In the genomic region with DNA sequence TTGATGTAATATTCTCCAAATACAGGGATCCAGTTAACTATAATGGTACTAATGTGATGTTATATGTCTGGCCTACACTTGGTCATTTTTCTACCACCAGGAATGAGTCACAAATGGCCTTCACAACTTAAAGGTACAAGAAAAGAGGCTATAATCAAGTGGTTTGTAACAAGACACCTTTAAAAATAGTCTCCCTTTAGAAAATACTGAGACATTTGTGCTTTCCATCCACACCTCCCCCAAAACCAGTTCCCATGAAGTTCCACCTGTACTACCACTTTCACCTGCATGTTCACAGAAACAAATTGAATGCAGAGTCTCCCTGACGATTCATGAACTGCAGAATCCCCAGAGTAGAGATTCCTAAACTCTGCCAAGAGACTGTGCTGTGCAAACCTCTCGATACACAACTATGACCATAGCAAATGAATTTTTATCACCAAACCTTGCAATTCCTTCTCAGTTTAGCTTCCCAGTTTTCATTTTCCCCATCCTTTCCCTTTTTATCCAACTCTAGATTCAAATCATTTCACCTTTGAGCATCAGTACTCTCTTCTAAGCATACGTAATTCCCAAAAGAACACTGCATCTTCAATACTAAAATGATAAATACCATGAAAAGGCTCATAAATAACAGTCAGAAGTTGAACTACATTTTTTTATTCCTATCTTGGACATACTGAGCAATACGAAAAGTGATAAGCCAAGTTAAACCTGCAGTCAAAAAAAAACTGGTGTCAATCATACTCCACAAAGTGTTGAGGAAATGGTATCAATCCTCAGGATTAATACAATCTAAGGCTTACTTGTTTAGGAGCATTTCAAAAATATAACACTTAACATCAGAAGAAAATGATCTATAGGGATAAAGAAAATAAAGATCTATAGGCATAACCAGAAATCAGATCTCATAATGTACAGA, we compare ENCODE assay signal across 8 cellular contexts. TPM values are rescaled to one million over a fixed set of nuclear protein-coding genes. Genes with fewer than 3 reads are reported as not detected.
DNase-seq lines count a peak whose midpoint lies in the region; ATAC-seq and TF ChIP-seq lines count a peak whose summit lies in the region.

No MANE protein-coding gene starts in this region.

- in situ Hi-C loops in transverse colon (cut with MboI; ENCODE audit: low pct_ligation_motif_present in 1 of 4, low pct_unique_long_range_greater_than_20kb in 1 of 4, low sequenced_read_pairs in 3 of 4): loop anchor here (10.0 to 25.0 kb wide), 6 partner anchors 325 to 755 kb away; no protein-coding TSS in a partner anchor

- no peak for TF ChIP-seq CTCF in transverse colon (IDR thresholded peaks at IDR 0.05)

- peaks cover 42% of the 10 kb centered on the region for H3K4me1 Mint-ChIP-seq in activated naive CD4-positive, alpha-beta T cell treated with anti-CD3 and anti-CD28 coated beads, Interleukin-2, amount 10 ng/mL, durations not matched to agents 7 days and 5 days
- peaks cover 62% of the 10 kb centered on the region for H3K4me1 Mint-ChIP-seq in activated T-helper 2 cell treated with anti-CD3 and anti-CD28 coated beads, Interferon-gamma antibody, Interleukin-2, Interleukin-4, amounts not matched to agents 10 μg/mL and 5 μg/mL and 100 μg/mL, durations not matched to agents 14 hours and 24 hours and 36 hours (ENCODE audit: low read depth)

- CTCF ChIA-PET in activated naive CD4-positive, alpha-beta T cell treated with anti-CD3 and anti-CD28 coated beads, Interleukin-2, amount 10 ng/mL, durations not matched to agents 7 days and 5 days (lab: Charles Lee): no interaction called here

- WGBS in transverse colon (ENCODE audit: low coverage in 1 of 2), 2 donors: 12 to 15% methylated on average over 4 of the region's 4 CpGs

- no peak for DNase-seq in activated naive CD4-positive, alpha-beta T cell treated with anti-CD3 and anti-CD28 coated beads, Interleukin-2, amount 10 ng/mL, durations not matched to agents 7 days and 5 days
- no peak for DNase-seq in activated naive CD4-positive, alpha-beta T cell treated with Interleukin-2 at 50 U/mL for 16 hours
- DNase-seq in activated T-helper 2 cell treated with anti-CD3 and anti-CD28 coated beads, Interferon-gamma antibody, Interleukin-2, Interleukin-4, amounts not matched to agents 10 μg/mL and 5 μg/mL and 100 μg/mL, durations not matched to agents 14 hours and 24 hours and 36 hours (ENCODE audit: low spot score): no peak
- DNase-seq in left kidney (ENCODE audit: low read depth, low spot score): peak; percentile 34
- no peak for DNase-seq in transverse colon
- DNase-seq in NCI-H345 treated with DMSO at 0.1 percent for 48 hours (lab: John Stamatoyannopoulos, UW; ENCODE audit: unreplicated experiment): no peak

- peaks cover 12 to 68% (median 43%) of the 10 kb centered on the region in 4 donors for H3K4me1 ChIP-seq in transverse colon

- H3K9me3 Mint-ChIP-seq in activated naive CD4-positive, alpha-beta T cell treated with anti-CD3 and anti-CD28 coated beads, Interleukin-2, amount 10 ng/mL, durations not matched to agents 7 days and 5 days: no peaks in the 10 kb centered on the region
- H3K9me3 Mint-ChIP-seq in activated T-helper 2 cell treated with anti-CD3 and anti-CD28 coated beads, Interferon-gamma antibody, Interleukin-2, Interleukin-4, amounts not matched to agents 10 μg/mL and 5 μg/mL and 100 μg/mL, durations not matched to agents 14 hours and 24 hours and 36 hours: no peaks in the 10 kb centered on the region

- TF ChIP-seq POLR2A in transverse colon (IDR thresholded peaks at IDR 0.05): no peak

- peaks cover 91% of the 10 kb centered on the region for H3K36me3 Mint-ChIP-seq in activated naive CD4-positive, alpha-beta T cell treated with anti-CD3 and anti-CD28 coated beads, Interleukin-2, amount 10 ng/mL, durations not matched to agents 7 days and 5 days
- peaks cover 93% of the 10 kb centered on the region for H3K36me3 Mint-ChIP-seq in activated T-helper 2 cell treated with anti-CD3 and anti-CD28 coated beads, Interferon-gamma antibody, Interleukin-2, Interleukin-4, amounts not matched to agents 10 μg/mL and 5 μg/mL and 100 μg/mL, durations not matched to agents 14 hours and 24 hours and 36 hours (ENCODE audit: low read depth)

- H3K27me3 ChIP-seq in transverse colon: no peaks in the 10 kb centered on the region

- H3K4me3 Mint-ChIP-seq in activated naive CD4-positive, alpha-beta T cell treated with anti-CD3 and anti-CD28 coated beads, Interleukin-2, amount 10 ng/mL, durations not matched to agents 7 days and 5 days: peak overlapping the region; percentile 100
- peak overlapping the region; percentile 98 for H3K4me3 Mint-ChIP-seq in activated T-helper 2 cell treated with anti-CD3 and anti-CD28 coated beads, Interferon-gamma antibody, Interleukin-2, Interleukin-4, amounts not matched to agents 10 μg/mL and 5 μg/mL and 100 μg/mL, durations not matched to agents 14 hours and 24 hours and 36 hours (ENCODE audit: low read depth)

- H3K36me3 ChIP-seq in transverse colon: peaks cover 0 to 26% (median 4%) of the 10 kb centered on the region in 4 donors

- TF ChIP-seq EP300 in transverse colon (IDR thresholded peaks at IDR 0.05; ENCODE audit: low read depth): no peak

- H3K9me3 ChIP-seq in transverse colon: no peaks in the 10 kb centered on the region

- H3K27me3 Mint-ChIP-seq in activated naive CD4-positive, alpha-beta T cell treated with anti-CD3 and anti-CD28 coated beads, Interleukin-2, amount 10 ng/mL, durations not matched to agents 7 days and 5 days: no peaks in the 10 kb centered on the region
- H3K27me3 Mint-ChIP-seq in activated T-helper 2 cell treated with anti-CD3 and anti-CD28 coated beads, Interferon-gamma antibody, Interleukin-2, Interleukin-4, amounts not matched to agents 10 μg/mL and 5 μg/mL and 100 μg/mL, durations not matched to agents 14 hours and 24 hours and 36 hours (ENCODE audit: low read depth): no peaks in the 10 kb centered on the region

- intact Hi-C loops in activated T-helper 2 cell treated with anti-CD3 and anti-CD28 coated beads, Interferon-gamma antibody, Interleukin-2, Interleukin-4, amounts not matched to agents 10 μg/mL and 5 μg/mL and 100 μg/mL, durations not matched to agents 14 hours and 24 hours and 36 hours (cut with micrococcal nuclease): loop anchor here (5.0 to 10.0 kb wide), 5 partner anchors 73 to 563 kb away; no protein-coding TSS in a partner anchor
- intact Hi-C loops in transverse colon (cut with DNase I; ENCODE audit: low total_unique reads): loop anchor here (10.0 kb wide), 2 partner anchors 105 kb away; no protein-coding TSS in a partner anchor

- peak overlapping the region; percentile 100 for H3K27ac Mint-ChIP-seq in activated naive CD4-positive, alpha-beta T cell treated with anti-CD3 and anti-CD28 coated beads, Interleukin-2, amount 10 ng/mL, durations not matched to agents 7 days and 5 days
- peak overlapping the region; percentile 14 for H3K27ac Mint-ChIP-seq in activated T-helper 2 cell treated with anti-CD3 and anti-CD28 coated beads, Interferon-gamma antibody, Interleukin-2, Interleukin-4, amounts not matched to agents 10 μg/mL and 5 μg/mL and 100 μg/mL, durations not matched to agents 14 hours and 24 hours and 36 hours

- peak overlapping the region; percentile 98 to 100 (median 99) for H3K27ac ChIP-seq in transverse colon

- H3K4me3 ChIP-seq in transverse colon: peak overlapping the region; percentile 23 to 98 (median 86)

- no peak for ATAC-seq in HG02642 (IDR thresholded peaks at IDR 0.05; ENCODE audit: poor library complexity, unreplicated experiment)
- ATAC-seq in GM19351 (IDR thresholded peaks at IDR 0.05; ENCODE audit: unreplicated experiment): no peak

RNA-seq across cellular contexts. Expression of a gene that starts 5.8 kb away (rescaled TPM):
- 67.8 and 71.7 TPM in 2 replicates for total RNA-seq in activated T-helper 2 cell treated with anti-CD3 and anti-CD28 coated beads, Interferon-gamma antibody, Interleukin-2, Interleukin-4, amounts not matched to agents 10 μg/mL and 5 μg/mL and 100 μg/mL, durations not matched to agents 14 hours and 24 hours and 36 hours
- total RNA-seq in transverse colon: 100 to 1,000 TPM in 1 of 4 donors, 10 to 100 TPM in 3; 28.3 to 111 (median 78.1) TPM
